ENCODE assay signal across 9 cellular contexts in the genomic region with DNA sequence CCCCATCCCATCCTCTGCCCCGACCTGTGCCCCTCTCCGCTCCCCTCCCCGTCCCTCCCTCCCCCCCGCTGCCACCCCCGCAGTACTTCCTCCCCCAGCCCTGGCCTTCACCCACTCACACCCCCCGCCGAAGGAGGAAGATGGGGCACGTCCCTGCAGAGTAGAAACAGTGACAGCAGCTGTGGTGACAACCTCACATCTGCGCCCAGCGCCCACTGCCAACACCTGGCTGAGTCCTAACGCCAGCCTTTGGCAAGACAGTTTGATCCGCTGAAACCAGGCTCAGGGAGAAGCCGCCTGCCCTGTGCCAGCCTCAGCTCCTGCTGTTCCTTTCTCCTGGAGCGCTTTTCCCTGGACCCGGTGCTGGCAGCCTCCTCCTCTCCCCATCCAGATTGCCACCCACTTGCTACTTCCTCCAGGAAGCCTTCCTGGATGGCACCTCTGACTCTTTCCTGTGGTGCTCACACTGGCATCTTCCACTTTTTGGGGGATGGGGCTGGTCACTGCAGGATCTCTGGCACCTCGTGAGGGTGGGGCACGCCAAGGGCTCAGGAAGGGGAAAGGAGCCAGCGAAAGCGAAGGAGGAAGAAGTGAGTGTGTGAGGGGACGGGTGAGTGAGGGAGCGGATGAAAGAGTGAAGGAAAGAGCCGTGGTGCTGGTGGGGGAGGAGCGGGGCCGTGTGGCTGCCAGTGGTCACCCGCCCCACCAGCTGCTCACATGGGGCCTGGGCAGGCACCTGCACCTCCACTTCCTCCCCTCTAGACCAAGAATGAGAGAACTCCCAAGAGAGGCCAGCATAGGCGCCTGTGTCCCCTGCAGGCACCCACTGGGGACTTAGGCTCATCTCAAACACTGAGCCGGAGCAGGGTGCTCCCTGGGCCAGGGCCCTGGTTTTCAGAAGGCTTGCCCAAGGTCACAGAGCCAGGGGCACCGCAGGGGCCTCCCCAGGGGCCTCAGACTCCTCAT. TPM values are rescaled to one million over a fixed set of nuclear protein-coding genes. Genes with fewer than 3 reads are reported as not detected.
DNase-seq lines count a peak whose midpoint lies in the region; ATAC-seq and TF ChIP-seq lines count a peak whose summit lies in the region.
"Had no signal": no experiment of that assay in that cellular context is flagged by ENCODE, and none has a peak within 500 bp of the region (broad histone marks: within the 10 kb centered on the region; RNA-seq: fewer than 3 reads in every experiment).

No MANE protein-coding gene starts in this region.

- H3K27me3 Mint-ChIP-seq in activated T-helper 17 cell treated with anti-CD3 and anti-CD28 coated beads, Interleukin-2, amount 50 U/mL, for 72 hours, result no peaks in the 10 kb centered on the region

- H3K36me3 ChIP-seq in spleen (peaks cover 0 to 25% (median 0%) of the 10 kb centered on the region in 6 donors), breast epithelium (no peaks in the 10 kb centered on the region)

- no peaks in the 10 kb centered on the region for H3K36me3 Mint-ChIP-seq in activated T-helper 17 cell treated with anti-CD3 and anti-CD28 coated beads, Interleukin-2, amount 50 U/mL, for 72 hours (ENCODE audit: low read depth)

- H3K4me3 Mint-ChIP-seq in activated T-helper 17 cell treated with anti-CD3 and anti-CD28 coated beads, Interleukin-2, amount 50 U/mL, for 72 hours, result no peak overlapping the region

- H3K4me1 ChIP-seq in spleen, result peaks cover 22 to 85% (median 58%) of the 10 kb centered on the region in 6 donors
- H3K4me1 ChIP-seq in breast epithelium, result no peaks in the 10 kb centered on the region

- TF ChIP-seq CTCF in spleen (IDR thresholded peaks at IDR 0.05 in 8 of 11, conservative IDR thresholded peaks at IDR 0.05 in 3 of 11) (peak in 3 of 11 experiments; percentile 9 to 21 (median 20)), breast epithelium (IDR thresholded peaks at IDR 0.05) (no peak)

- H3K9me3 ChIP-seq in spleen (no peaks in the 10 kb centered on the region), breast epithelium (no peaks in the 10 kb centered on the region)

- H3K9me3 Mint-ChIP-seq in activated T-helper 17 cell treated with anti-CD3 and anti-CD28 coated beads, Interleukin-2, amount 50 U/mL, for 72 hours, result no peaks in the 10 kb centered on the region

- H3K4me1 Mint-ChIP-seq in activated T-helper 17 cell treated with anti-CD3 and anti-CD28 coated beads, Interleukin-2, amount 50 U/mL, for 72 hours, result peaks cover 18% of the 10 kb centered on the region

- intact Hi-C loops in spleen (cut with DNase I; ENCODE audit: low total_unique reads), result no loop called here
- intact Hi-C loops in breast epithelium (cut with DNase I; ENCODE audit: low total_unique reads), result no loop called here

- WGBS in spleen, 5 donors, result 25 to 41% (median 25%) methylated on average over 20 to 28 of the region's 28 CpGs

- TF ChIP-seq POLR2A in spleen (IDR thresholded peaks at IDR 0.05) (no peak), breast epithelium (IDR thresholded peaks at IDR 0.05) (no peak)

- ATAC-seq in GM18861 (IDR thresholded peaks at IDR 0.05; ENCODE audit: unreplicated experiment) (peak; percentile 75), HG02798 (IDR thresholded peaks at IDR 0.05; ENCODE audit: poor library complexity, unreplicated experiment) (peak; percentile 45)
- ATAC-seq in activated T-helper 17 cell treated with anti-CD3 and anti-CD28 coated beads, Interleukin-2, amount 50 U/mL, for 72 hours (replicated peaks), result peak; percentile 35
- ATAC-seq: Panc1 had no signal

- peak overlapping the region; percentile 69 for H3K27ac Mint-ChIP-seq in activated T-helper 17 cell treated with anti-CD3 and anti-CD28 coated beads, Interleukin-2, amount 50 U/mL, for 72 hours

- DNase-seq in spleen (peak; percentile 90), 8988T (no peak), NCI-H1436 (lab: John Stamatoyannopoulos, UW) (no peak), breast epithelium (ENCODE audit: low spot score in 2 of 2) (no peak), NCI-H1105 treated with DMSO at 0.1 percent for 48 hours (lab: John Stamatoyannopoulos, UW) (no peak)

- peak overlapping the region in 6 of 8 donors; percentile 20 to 78 (median 71) for H3K27ac ChIP-seq in spleen
- no peak overlapping the region for H3K27ac ChIP-seq in breast epithelium

- H3K27me3 ChIP-seq in spleen (replicated peaks in 1 of 7) (no peaks in the 10 kb centered on the region), breast epithelium (no peaks in the 10 kb centered on the region)

- H3K4me3 ChIP-seq in spleen (peak overlapping the region in 2 of 8 donors; percentile 7 to 48), breast epithelium (no peak overlapping the region)

RNA-seq across cellular contexts. Expression of gene ZFPM1, which starts 27.0 kb away (rescaled TPM):
- total RNA-seq in activated T-helper 17 cell treated with anti-CD3 and anti-CD28 coated beads, Interleukin-2, amount 50 U/mL, for 72 hours, result 10 to 100 TPM; 12.2 to 22.1 TPM
- total RNA-seq in spleen, result 10 to 100 TPM in 4 of 7 donors, 1 to 10 TPM in 3; 4.5 to 25.3 (median 16.2) TPM
- 10 to 100 TPM in 1 of 3 donors, 1 to 10 TPM in 2; 2.3 to 10.2 (median 2.8) TPM for polyA plus RNA-seq in spleen
- 1 to 10 TPM in 2 of 3 donors, under 1 TPM in 1; 0.32 to 2.9 (median 2.3) TPM for total RNA-seq in breast epithelium

Comparison
In these comparisons a context has a peak if more than half of its experiments do, and no peak if none do; other contexts are left out.
1. H3K27ac ChIP-seq: peak in spleen (6 of 8); none in breast epithelium (0 of 2).
2. Peak in every context shown above with its lines, with median percentiles within 50 percentile points of each other: ATAC-seq.